In genomic region chr16:830107-830870, GRCh38 we compare ENCODE assay signal across 32 cellular contexts. TPM values are rescaled to one million over a fixed set of nuclear protein-coding genes. Genes with fewer than 3 reads are reported as not detected.
"Had no signal": no experiment of that assay in that cellular context is flagged by ENCODE, and none has a peak within 500 bp of the region (broad histone marks: within the 10 kb centered on the region; RNA-seq: fewer than 3 reads in every experiment).

No MANE protein-coding gene starts in this region.

- H3K36me3 ChIP-seq: gastrocnemius medialis, left lung, neutrophil, pancreas, prostate gland, right atrium auricular region, sigmoid colon, spleen, tibial artery, upper lobe of left lung had no signal

- H3K4me3 ChIP-seq: gastrocnemius medialis, left lung, pancreas, prostate gland, right atrium auricular region, sigmoid colon, spleen, testis, tibial artery, upper lobe of left lung had no signal

- H3K27ac ChIP-seq: gastrocnemius medialis, left lung, neutrophil, pancreas, prostate gland, right atrium auricular region, sigmoid colon, testis, tibial artery had no signal

- DNase-seq: cerebellar nuclear complex; cortex of kidney; effector memory CD8-positive, alpha-beta T cell; foreskin fibroblast; gastrocnemius medialis; head of caudate nucleus; kidney; left lung; mammary epithelial cell; mesendoderm; midbrain; naive thymus-derived CD4-positive, alpha-beta T cell; nephron progenitor cell; sigmoid colon; spleen; stimulated activated CD4-positive, alpha-beta T cell treated with anti-CD3 and anti-CD28 coated beads, Interleukin-4, amount 100 ng/mL, for 4 hours; stimulated activated naive CD8-positive, alpha-beta T cell treated with anti-CD3 and anti-CD28 coated beads, Interleukin-15, Interleukin-2, amounts not matched to agents 100 U/mL and 50 U/mL, for 24 hours; substantia nigra; testis; tibial artery had no signal

- H3K4me1 ChIP-seq: gastrocnemius medialis, pancreas, prostate gland, right atrium auricular region had no signal

- ATAC-seq: effector memory CD8-positive, alpha-beta T cell; gastrocnemius medialis; left lung; naive thymus-derived CD4-positive, alpha-beta T cell; pancreas; stimulated activated memory B cell treated with anti-CD40 and anti-IgM and Interleukin-4, amounts not matched to agents 10 μg/mL and 1 μg/mL and 100 μg/mL, for 72 hours; stimulated activated naive CD8-positive, alpha-beta T cell treated with anti-CD3 and anti-CD28 coated beads, Interleukin-15, Interleukin-2, amounts not matched to agents 100 U/mL and 50 U/mL, for 24 hours had no signal

- H3K9me3 ChIP-seq: gastrocnemius medialis, neutrophil, pancreas, prostate gland, testis had no signal

- H3K27me3 ChIP-seq: pancreas, right atrium auricular region, testis had no signal

RNA-seq across cellular contexts. Expression of gene GNG13, which starts 29.8 kb away (rescaled TPM):
- total RNA-seq: dermis microvascular lymphatic vessel endothelial cell; gastrocnemius medialis; glomerular endothelial cell; kidney; left lung; lower leg skin; mammary epithelial cell; mucosa of gallbladder; naive thymus-derived CD4-positive, alpha-beta T cell; omental fat pad; pancreas; prostate gland; right atrium auricular region; sigmoid colon; skeletal muscle tissue; spleen; testis; upper lobe of left lung had no signal
